23 cellular contexts compared by ENCODE assay signal in genomic region chr20:61292391-61292790, GRCh38. TPM values are rescaled to one million over a fixed set of nuclear protein-coding genes. Genes with fewer than 3 reads are reported as not detected.
DNase-seq lines count a peak whose midpoint lies in the region; ATAC-seq and TF ChIP-seq lines count a peak whose summit lies in the region.
"Had no signal": no experiment of that assay in that cellular context is flagged by ENCODE, and none has a peak within 500 bp of the region (broad histone marks: within the 10 kb centered on the region; RNA-seq: fewer than 3 reads in every experiment).

No MANE protein-coding gene starts in this region.

- no peaks in the 10 kb centered on the region for H3K27me3 ChIP-seq in BLaER1
- H3K27me3 ChIP-seq in osteoblast (ENCODE audit: insufficient read depth, low read length), result no peaks in the 10 kb centered on the region

- no peak for TF ChIP-seq CTCF in chondrocyte (IDR thresholded peaks at IDR 0.05)
- no peak for TF ChIP-seq CTCF in osteoblast (IDR thresholded peaks at IDR 0.05; ENCODE audit: extremely low read depth, low read depth, low read length)

- H3K27me3 Mint-ChIP-seq in chondrocyte (ENCODE audit: low read depth), result no peaks in the 10 kb centered on the region
- H3K27me3 Mint-ChIP-seq: B cell; CD4-positive, alpha-beta memory T cell; CD4-positive, CD25-positive, alpha-beta regulatory T cell had no signal

- DNase-seq in chondrocyte (ENCODE audit: low spot score) (peak; percentile 79), osteoblast (ENCODE audit: insufficient read length, low spot score, missing footprints) (peak; percentile 60), caudate nucleus (lab: John Stamatoyannopoulos, UW) (no peak)
- DNase-seq: AML-193; C1 segment of cervical spinal cord; CD4-positive, alpha-beta memory T cell; CD4-positive, CD25-positive, alpha-beta regulatory T cell; CD8-positive, alpha-beta memory T cell; COR-L47; DMS 273 treated with DMSO at 0.1 percent for 48 hours; DMS153; DMS53; DMS79; DND-41; EL; GDM1 had no signal

- no peaks in the 10 kb centered on the region for H3K9me3 Mint-ChIP-seq in chondrocyte (ENCODE audit: low read depth)

- peaks cover 12% of the 10 kb centered on the region for H3K9me3 ChIP-seq in BLaER1
- no peaks in the 10 kb centered on the region for H3K9me3 ChIP-seq in osteoblast (ENCODE audit: low read depth, low read length)
- H3K9me3 ChIP-seq: A549 had no signal

- H4K20me1 ChIP-seq in BLaER1 (no peaks in the 10 kb centered on the region), osteoblast (ENCODE audit: insufficient read depth, low read length) (no peaks in the 10 kb centered on the region)

- H3K9ac ChIP-seq in BLaER1, result no peak overlapping the region

- H2AFZ ChIP-seq in osteoblast (ENCODE audit: low read length), result no peak overlapping the region

- H3K27ac Mint-ChIP-seq in chondrocyte (ENCODE audit: unreplicated experiment), result no peak overlapping the region
- H3K27ac Mint-ChIP-seq: B cell; CD14-positive monocyte; CD4-positive, alpha-beta memory T cell had no signal

- no peak overlapping the region for H3K4me3 ChIP-seq in BLaER1
- H3K4me3 ChIP-seq in osteoblast (ENCODE audit: insufficient read depth, low read length), result no peak overlapping the region
- H3K4me3 ChIP-seq: A549, GM12878 had no signal

- H3K36me3 ChIP-seq in BLaER1 (no peaks in the 10 kb centered on the region), osteoblast (ENCODE audit: insufficient read depth, low read length) (no peaks in the 10 kb centered on the region)

- H3K27ac ChIP-seq in BLaER1 (no peak overlapping the region), osteoblast (ENCODE audit: low read depth, low read length) (no peak overlapping the region), caudate nucleus (ENCODE audit: low read depth, low read length) (no peak overlapping the region)
- H3K27ac ChIP-seq: 22Rv1, A549 had no signal

- no peaks in the 10 kb centered on the region for H3K36me3 Mint-ChIP-seq in chondrocyte (ENCODE audit: low read depth)
- H3K36me3 Mint-ChIP-seq: CD14-positive monocyte; CD4-positive, alpha-beta memory T cell; CD4-positive, CD25-positive, alpha-beta regulatory T cell; CD8-positive, alpha-beta memory T cell had no signal

- H3K4me2 ChIP-seq in BLaER1 (peak overlapping the region; percentile 44; the same call in 1 of the 2 replicates), osteoblast (ENCODE audit: insufficient read depth, low read length) (no peak overlapping the region)
- H3K4me2 ChIP-seq: A549 had no signal

- H3K79me2 ChIP-seq in osteoblast (ENCODE audit: insufficient read depth, low read length), result no peaks in the 10 kb centered on the region

- no peak overlapping the region for H3K4me3 Mint-ChIP-seq in chondrocyte (ENCODE audit: unreplicated experiment)
- H3K4me3 Mint-ChIP-seq: B cell; CD14-positive monocyte; CD4-positive, alpha-beta memory T cell; CD4-positive, CD25-positive, alpha-beta regulatory T cell; CD8-positive, alpha-beta memory T cell had no signal

- peaks cover 28% of the 10 kb centered on the region for H3K4me1 ChIP-seq in BLaER1
- no peaks in the 10 kb centered on the region for H3K4me1 ChIP-seq in osteoblast (ENCODE audit: insufficient read depth, low read length)

- peaks cover 10% of the 10 kb centered on the region for H3K4me1 Mint-ChIP-seq in chondrocyte (ENCODE audit: low read depth)
- H3K4me1 Mint-ChIP-seq: B cell; CD14-positive monocyte; CD4-positive, alpha-beta memory T cell; CD4-positive, CD25-positive, alpha-beta regulatory T cell; CD8-positive, alpha-beta memory T cell had no signal

- ATAC-seq in HG03175 (IDR thresholded peaks at IDR 0.05; ENCODE audit: unreplicated experiment), result no peak
- ATAC-seq: A549, GM12878 had no signal

RNA-seq across cellular contexts. Expression of gene CDH4, which starts 40.3 kb away (rescaled TPM):
- total RNA-seq in chondrocyte, result 0.48 to 1.1 TPM (median 0.99 TPM) in 3 replicates
- 1.1 and 1.8 TPM in 2 replicates for total RNA-seq in osteoblast
- total RNA-seq: B cell; CD8-positive, alpha-beta memory T cell; GM12878 had no signal

Comparison
In these comparisons a context has a peak if more than half of its experiments do, and no peak if none do; other contexts are left out.
1. DNase-seq: peak in chondrocyte (single experiment) and osteoblast (single experiment); none in caudate nucleus (0 of 61).